Comparison of ENCODE assay signal across 12 cellular contexts in genomic region chr1:65114312-65114711, GRCh38. TPM values are rescaled to one million over a fixed set of nuclear protein-coding genes. Genes with fewer than 3 reads are reported as not detected.
A peak's percentile ranks its signal among the peaks of the same experiment; 100 is the strongest.
DNase-seq lines count a peak whose midpoint lies in the region; TF ChIP-seq lines count a peak whose summit lies in the region.
"Had no signal": no experiment of that assay in that cellular context is flagged by ENCODE, and none has a peak within 500 bp of the region (broad histone marks: within the 10 kb centered on the region; RNA-seq: fewer than 3 reads in every experiment).

No MANE protein-coding gene starts in this region.

- no peaks in the 10 kb centered on the region for H3K9me3 ChIP-seq in testis

- intact Hi-C loops in testis (cut with DNase I; ENCODE audit: low total_unique reads) = no loop called here

- H3K36me3 ChIP-seq in testis (ENCODE audit: low read depth, missing control alignments) = no peaks in the 10 kb centered on the region

- TF ChIP-seq CTCF in astrocyte of the cerebellum (IDR thresholded peaks at IDR 0.05; ENCODE audit: low read depth, low read length, missing control alignments) (no peak), testis (IDR thresholded peaks at IDR 0.05) (no peak)

- H3K27ac ChIP-seq in testis = peak overlapping the region in 1 of 2 donors; percentile 60

- in situ Hi-C loops in astrocyte of the cerebellum (cut with HindIII; ENCODE audit: low sequenced_read_pairs) = no loop called here

- no peak for TF ChIP-seq POLR2A in testis (IDR thresholded peaks at IDR 0.05)

- H3K27me3 ChIP-seq in testis = no peaks in the 10 kb centered on the region

- WGBS in testis, 2 donors = 28 to 40% methylated on average over 4 of the region's 4 CpGs

- H3K4me1 ChIP-seq in testis = no peaks in the 10 kb centered on the region

- H3K4me3 ChIP-seq in astrocyte of the cerebellum (ENCODE audit: low read depth, low read length) (no peak overlapping the region), testis (no peak overlapping the region)
- H3K4me3 ChIP-seq: lung, skin epidermis had no signal

- DNase-seq in NCI-H2029 treated with DMSO at 0.1 percent for 48 hours (lab: John Stamatoyannopoulos, UW) = peak; percentile 43
- DNase-seq in astrocyte of the cerebellum (ENCODE audit: low read depth) = peak; percentile 6
- peak; percentile 23 for DNase-seq in inferior parietal cortex (ENCODE audit: extremely low spot score)
- DNase-seq in testis = peak; percentile 17
- DNase-seq in activated CD4-positive, alpha-beta T cell treated with anti-CD3 and anti-CD28 coated beads, Interleukin-2, amount 50 U/mL, for 48 hours = no peak
- DNase-seq in DMS153 treated with DMSO at 0.1 percent for 48 hours (lab: John Stamatoyannopoulos, UW; ENCODE audit: unreplicated experiment) = no peak
- DNase-seq in cerebellar nuclear complex (lab: John Stamatoyannopoulos, UW) = no peak
- DNase-seq: activated CD8-positive, alpha-beta memory T cell treated with anti-CD3 and anti-CD28 coated beads for 24 hours; DMS79; Karpas-422 had no signal

RNA-seq across cellular contexts. Expression of gene AK4, which starts 33.7 kb away (rescaled TPM):
- total RNA-seq in testis = 10 to 100 TPM; 40.1 to 42.0 TPM
- 29.0 TPM for polyA plus RNA-seq in testis (ENCODE audit: insufficient read depth, low read depth, low replicate concordance)

Comparison
In these comparisons a context has a peak if more than half of its experiments do, and no peak if none do; other contexts are left out.
1. DNase-seq: peak in NCI-H2029 treated with DMSO at 0.1 percent for 48 hours (single experiment), astrocyte of the cerebellum (single experiment), inferior parietal cortex (single experiment) and testis (single experiment); none in activated CD4-positive, alpha-beta T cell treated with anti-CD3 and anti-CD28 coated beads, Interleukin-2, amount 50 U/mL, for 48 hours (0 of 2), DMS153 treated with DMSO at 0.1 percent for 48 hours (single experiment) and cerebellar nuclear complex (0 of 2).